14 cellular contexts compared by ENCODE assay signal in genomic region chr13:61123533-61124269, GRCh38.
"Had no signal": no experiment of that assay in that cellular context is flagged by ENCODE, and none has a peak within 500 bp of the region (broad histone marks: within the 10 kb centered on the region; RNA-seq: fewer than 3 reads in every experiment).

No MANE protein-coding gene starts in this region.

- H3K9me3 ChIP-seq: tibial artery had no signal

- DNase-seq: activated CD4-positive, alpha-beta T cell treated with anti-CD3 and anti-CD28 coated beads, Interleukin-2, amount 10 ng/mL, durations not matched to agents 7 days and 5 days; activated CD8-positive, alpha-beta memory T cell treated with anti-CD3 and anti-CD28 coated beads, Interleukin-2, amount 50 U/mL, for 48 hours; activated gamma-delta T cell treated with Interleukin-2 at 50 U/mL for 16 hours; activated T-cell treated with anti-CD3 and anti-CD28 coated beads, Interleukin-2, amount 50 U/mL, for 72 hours; amniotic stem cell; body of pancreas; effector memory CD4-positive, alpha-beta T cell; foreskin keratinocyte; left ventricle myocardium inferior; natural killer cell; posterior cingulate gyrus; stimulated activated CD4-positive, alpha-beta T cell treated with anti-CD3 and anti-CD28 coated beads, Interleukin-2, amount 100 ng/mL, for 48 hours; tibial artery had no signal

- ATAC-seq: activated T-cell treated with anti-CD3 and anti-CD28 coated beads, Interleukin-2, amount 50 U/mL, for 72 hours; body of pancreas; foreskin keratinocyte; natural killer cell; stimulated activated memory B cell treated with anti-CD40 and anti-IgM and Interleukin-4, amounts not matched to agents 10 μg/mL and 1 μg/mL and 100 μg/mL, for 72 hours had no signal

- H3K27me3 ChIP-seq: body of pancreas, foreskin keratinocyte, tibial artery had no signal

- H3K27ac ChIP-seq: body of pancreas, foreskin keratinocyte, left ventricle myocardium inferior, tibial artery had no signal

- H3K36me3 ChIP-seq: left ventricle myocardium inferior, tibial artery had no signal

- H3K4me3 ChIP-seq: body of pancreas, left ventricle myocardium inferior, tibial artery had no signal
